23 cellular contexts compared by ENCODE assay signal in genomic region chr2:39621596-39621995, GRCh38.
"Had no signal": no experiment of that assay in that cellular context is flagged by ENCODE, and none has a peak within 500 bp of the region (broad histone marks: within the 10 kb centered on the region; RNA-seq: fewer than 3 reads in every experiment).

No MANE protein-coding gene starts in this region.

- DNase-seq: MV-4-11; NCI-H1048; NCI-H1105; NCI-H1417; NCI-H1436 treated with DMSO at 0.1 percent for 48 hours; NCI-H1694; NCI-H187 treated with DMSO at 0.1 percent for 48 hours; NCI-H2029 treated with DMSO at 0.1 percent for 48 hours; NCI-H226; NCI-H446; NCI-H510A; NCI-H524 treated with DMSO at 0.1 percent for 48 hours; NCI-H69; NCI-H774; NK-92 treated with Interleukin-12 subunit alpha and Interleukin-12 subunit beta, amount 100 ng/mL, for 24 hours; PC-3; SHP77; SK-N-SH; T-helper 1 cell had no signal

- H3K27ac ChIP-seq: HL-60, RWPE1 had no signal

- ATAC-seq: K562, Panc1, PC-3 had no signal
